Comparison of ENCODE assay signal across 16 cellular contexts in the genomic region with DNA sequence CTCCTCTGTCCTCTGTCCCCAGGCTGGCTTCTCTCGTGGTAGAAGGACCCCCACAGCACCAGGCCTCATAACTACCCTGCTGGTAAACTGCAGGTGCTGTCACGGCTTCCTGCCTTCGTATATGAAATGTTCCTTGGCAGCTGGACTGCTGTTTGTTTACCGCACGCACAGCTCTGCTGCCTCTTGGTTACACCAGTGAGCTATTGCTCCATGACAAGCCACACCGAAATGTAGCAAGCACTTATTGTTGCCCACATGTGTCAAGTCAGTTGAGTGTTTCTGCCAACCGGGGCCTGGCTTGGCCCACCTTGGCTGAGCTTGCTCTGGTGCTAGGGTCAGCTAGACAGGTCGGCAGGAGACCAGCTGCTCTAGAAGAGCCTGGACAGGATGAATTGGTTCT. TPM values are rescaled to one million over a fixed set of nuclear protein-coding genes. Genes with fewer than 3 reads are reported as not detected.
DNase-seq lines count a peak whose midpoint lies in the region; ATAC-seq and TF ChIP-seq lines count a peak whose summit lies in the region.
"Had no signal": no experiment of that assay in that cellular context is flagged by ENCODE, and none has a peak within 500 bp of the region (broad histone marks: within the 10 kb centered on the region; RNA-seq: fewer than 3 reads in every experiment).

No MANE protein-coding gene starts in this region.

- no peak for TF ChIP-seq CTCF in Peyer's patch (IDR thresholded peaks at IDR 0.05)

- no peaks in the 10 kb centered on the region for H3K27me3 ChIP-seq in Peyer's patch
- H3K27me3 ChIP-seq: thyroid gland had no signal

- DNase-seq in DMS53 treated with DMSO at 0.1 percent for 48 hours (lab: John Stamatoyannopoulos, UW; ENCODE audit: unreplicated experiment) (peak; percentile 75), Peyer's patch (peak in 2 of 3 donors; percentile 43 to 60), T-helper 17 cell (no peak), ureter (ENCODE audit: low spot score) (no peak), iPS-NIHi7 (ENCODE audit: extremely low spot score) (no peak)
- DNase-seq in activated CD4-positive, CD25-positive, alpha-beta regulatory T cell treated with anti-CD3 and anti-CD28 coated beads, Interleukin-2, amount 50 U/mL, for 72 hours: no peak
- DNase-seq: activated CD4-positive, alpha-beta T cell treated with anti-CD3 and anti-CD28 coated beads, Interleukin-2, amount 10 ng/mL, durations not matched to agents 24 days and 14 days; activated effector memory CD4-positive, alpha-beta T cell treated with anti-CD3 and anti-CD28 coated beads, Interleukin-2, amount 50 U/mL, for 16 hours; AML-193; NCI-H524 had no signal

- H3K4me1 Mint-ChIP-seq in T-helper 17 cell: peaks cover 3% of the 10 kb centered on the region

- H3K36me3 Mint-ChIP-seq in T-helper 17 cell (ENCODE audit: low read depth): peaks cover 2% of the 10 kb centered on the region

- peak; percentile 37 for ATAC-seq in GM19397 (IDR thresholded peaks at IDR 0.05; ENCODE audit: unreplicated experiment)
- peak; percentile 36 for ATAC-seq in HG03442 (IDR thresholded peaks at IDR 0.05; ENCODE audit: unreplicated experiment)
- ATAC-seq in T-helper 17 cell: no peak
- ATAC-seq: right cardiac atrium had no signal

- no peaks in the 10 kb centered on the region for H3K36me3 ChIP-seq in Peyer's patch
- H3K36me3 ChIP-seq: thyroid gland had no signal

- no peaks in the 10 kb centered on the region for H3K4me1 ChIP-seq in Peyer's patch
- H3K4me1 ChIP-seq: thyroid gland had no signal

- TF ChIP-seq POLR2A in Peyer's patch (IDR thresholded peaks at IDR 0.05): no peak

- H3K9me3 ChIP-seq in Peyer's patch (no peaks in the 10 kb centered on the region), T-helper 17 cell (ENCODE audit: control insufficient read depth, low read length, poor library complexity, severe bottlenecking) (no peaks in the 10 kb centered on the region)
- H3K9me3 ChIP-seq: thyroid gland had no signal

- no peak overlapping the region for H3K4me3 ChIP-seq in Peyer's patch
- H3K4me3 ChIP-seq: K562, thyroid gland had no signal

- H3K27ac Mint-ChIP-seq in T-helper 17 cell: no peak overlapping the region
- H3K27ac Mint-ChIP-seq: activated CD4-positive, alpha-beta T cell treated with anti-CD3 and anti-CD28 coated beads, Interleukin-2, amount 10 ng/mL, durations not matched to agents 24 days and 14 days had no signal

- H3K4me3 Mint-ChIP-seq in T-helper 17 cell: no peak overlapping the region
- H3K4me3 Mint-ChIP-seq: activated CD4-positive, alpha-beta T cell treated with anti-CD3 and anti-CD28 coated beads, Interleukin-2, amount 10 ng/mL, durations not matched to agents 24 days and 14 days; central memory CD8-positive, alpha-beta T cell had no signal

- peaks cover 41% of the 10 kb centered on the region for H3K27me3 Mint-ChIP-seq in T-helper 17 cell

- peak overlapping the region in 1 of 4 donors; percentile 60 for H3K27ac ChIP-seq in Peyer's patch
- H3K27ac ChIP-seq: thyroid gland had no signal

RNA-seq across cellular contexts. Expression of gene TCL1B, which starts 21.7 kb away (rescaled TPM):
- total RNA-seq in Peyer's patch: not detected
- total RNA-seq in T-helper 17 cell: not detected
- total RNA-seq in ureter: not detected
- total RNA-seq: activated CD4-positive, alpha-beta T cell treated with anti-CD3 and anti-CD28 coated beads, Interleukin-2, amount 10 ng/mL, durations not matched to agents 24 days and 14 days; K562; right cardiac atrium; thyroid gland had no signal

RNA-seq across cellular contexts. Expression of gene TCL1A, which starts 49.4 kb away (rescaled TPM):
- total RNA-seq in Peyer's patch (10 to 100 TPM in 1 of 4 donors, 1 to 10 TPM in 1, not detected in 2; 3.2 to 14.9 TPM), T-helper 17 cell (1 to 10 TPM in 1 of 2 donors, not detected in 1; 5.4 TPM), ureter (not detected)
- total RNA-seq: activated CD4-positive, alpha-beta T cell treated with anti-CD3 and anti-CD28 coated beads, Interleukin-2, amount 10 ng/mL, durations not matched to agents 24 days and 14 days; K562; right cardiac atrium; thyroid gland had no signal

Comparison
In these comparisons a context has a peak if more than half of its experiments do, and no peak if none do; other contexts are left out.
1. DNase-seq: peak in DMS53 treated with DMSO at 0.1 percent for 48 hours (single experiment) and Peyer's patch (2 of 3); none in T-helper 17 cell (0 of 3), ureter (single experiment), iPS-NIHi7 (single experiment) and activated CD4-positive, CD25-positive, alpha-beta regulatory T cell treated with anti-CD3 and anti-CD28 coated beads, Interleukin-2, amount 50 U/mL, for 72 hours (single experiment).